In genomic region chr1:83692524-83693336, GRCh38 we compare ENCODE assay signal across 8 cellular contexts.
DNase-seq lines count a peak whose midpoint lies in the region; ATAC-seq and TF ChIP-seq lines count a peak whose summit lies in the region.

No MANE protein-coding gene starts in this region.

- H3K4me1 ChIP-seq in NT2/D1 (ENCODE audit: insufficient read depth, insufficient read length) = peaks cover 10% of the 10 kb centered on the region
- no peaks in the 10 kb centered on the region for H3K4me1 ChIP-seq in endocrine pancreas (ENCODE audit: control insufficient read depth, insufficient read depth, low read length)
- peaks cover 6% of the 10 kb centered on the region for H3K4me1 ChIP-seq in mucosa of stomach (ENCODE audit: control insufficient read depth, insufficient read depth, low read length)

- H3K9ac ChIP-seq in NT2/D1 (ENCODE audit: insufficient read length, low read depth) (peak overlapping the region; percentile 66), endocrine pancreas (ENCODE audit: control insufficient read depth, insufficient read depth, low read length) (peak overlapping the region; percentile 22), mucosa of stomach (ENCODE audit: low read length) (peak overlapping the region; percentile 56)

- H3K9me3 ChIP-seq in NT2/D1 (ENCODE audit: insufficient read depth, low read length) = peaks cover 5% of the 10 kb centered on the region; the same call in 1 of the 2 replicates
- H3K9me3 ChIP-seq in endocrine pancreas (ENCODE audit: control insufficient read depth, low read length) = no peaks in the 10 kb centered on the region
- H3K9me3 ChIP-seq in mucosa of stomach (ENCODE audit: control insufficient read depth, low read length) = no peaks in the 10 kb centered on the region

- in situ Hi-C loops in GM13976 (cut with MboI; ENCODE audit: low sequenced_read_pairs, unreplicated experiment) = no loop called here

- peak; percentile 5 for DNase-seq in GM13976 (ENCODE audit: low spot score)
- peak; percentile 97 for DNase-seq in NT2/D1 (ENCODE audit: low read depth, low spot score)
- no peak for DNase-seq in LoVo (ENCODE audit: low spot score)
- no peak for DNase-seq in GOT3 (lab: John Stamatoyannopoulos, UW)
- no peak for DNase-seq in stimulated activated CD4-positive, alpha-beta T cell treated with anti-CD3 and anti-CD28 coated beads, Interleukin-15, amount 100 ng/mL, for 24 hours

- H3K27me3 ChIP-seq in NT2/D1 (ENCODE audit: insufficient read depth, insufficient read length) = no peaks in the 10 kb centered on the region
- H3K27me3 ChIP-seq in endocrine pancreas (ENCODE audit: control insufficient read depth, insufficient read depth, low read length) = no peaks in the 10 kb centered on the region
- H3K27me3 ChIP-seq in mucosa of stomach (ENCODE audit: control insufficient read depth, insufficient read depth, low read length) = no peaks in the 10 kb centered on the region

- H3K36me3 ChIP-seq in NT2/D1 (ENCODE audit: insufficient read depth, insufficient read length, low read length) (no peaks in the 10 kb centered on the region), endocrine pancreas (ENCODE audit: control insufficient read depth, insufficient read depth, low read length) (no peaks in the 10 kb centered on the region), mucosa of stomach (ENCODE audit: control insufficient read depth, insufficient read depth, low read length) (no peaks in the 10 kb centered on the region)

- TF ChIP-seq CTCF in GM13976 (IDR thresholded peaks at IDR 0.05; ENCODE audit: borderline replicate concordance, control extremely low read depth, extremely low read depth, insufficient read depth, missing control alignments) = no peak

- H3K4me3 ChIP-seq in NT2/D1 (ENCODE audit: insufficient read length, low read depth) = peak overlapping the region; percentile 6
- H3K4me3 ChIP-seq in endocrine pancreas (ENCODE audit: control insufficient read depth, insufficient read depth, low read length) = peak overlapping the region; percentile 75
- H3K4me3 ChIP-seq in mucosa of stomach (ENCODE audit: low read length) = peak overlapping the region; percentile 43

- peak; percentile 85 for ATAC-seq in HG02798 (IDR thresholded peaks at IDR 0.05; ENCODE audit: poor library complexity, unreplicated experiment)

Comparison
In these comparisons a context has a peak if more than half of its experiments do, and no peak if none do; other contexts are left out.
1. DNase-seq: peak in GM13976 (single experiment) and NT2/D1 (single experiment); none in LoVo (single experiment), GOT3 (single experiment) and stimulated activated CD4-positive, alpha-beta T cell treated with anti-CD3 and anti-CD28 coated beads, Interleukin-15, amount 100 ng/mL, for 24 hours (single experiment).
2. H3K4me3 ChIP-seq: peak in every context shown above with its lines; median percentile 75 in endocrine pancreas; 43 in mucosa of stomach; 6 in NT2/D1.
3. Peak in every context shown above with its lines, with median percentiles within 50 percentile points of each other: H3K9ac ChIP-seq.